In the genomic region with DNA sequence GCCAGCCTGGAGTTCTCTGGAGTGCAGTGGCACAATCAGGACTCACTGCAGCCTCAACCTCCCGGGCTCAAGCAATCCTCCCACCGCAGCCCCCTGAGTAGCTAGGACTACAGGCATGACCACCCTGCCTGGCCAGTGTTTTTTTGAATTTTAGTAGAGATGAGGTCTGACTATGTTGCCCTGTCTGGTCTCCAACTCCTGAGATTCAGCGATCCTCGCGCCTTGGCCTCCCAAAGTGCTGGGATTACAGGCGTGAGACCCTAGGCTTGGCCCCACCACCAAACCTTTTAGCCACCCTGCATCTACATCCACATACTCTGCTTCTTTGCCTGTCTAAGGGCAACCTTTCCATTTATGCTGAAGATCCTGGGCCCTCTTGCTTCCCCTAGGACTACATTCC, we compare ENCODE assay signal across 23 cellular contexts. TPM values are rescaled to one million over a fixed set of nuclear protein-coding genes. Genes with fewer than 3 reads are reported as not detected.
DNase-seq lines count a peak whose midpoint lies in the region; ATAC-seq and TF ChIP-seq lines count a peak whose summit lies in the region.
"Had no signal": no experiment of that assay in that cellular context is flagged by ENCODE, and none has a peak within 500 bp of the region (broad histone marks: within the 10 kb centered on the region; RNA-seq: fewer than 3 reads in every experiment).

No MANE protein-coding gene starts in this region.

- ATAC-seq in T-cell (replicated peaks in 1 of 4) (no peak), GM21717 (IDR thresholded peaks at IDR 0.05; ENCODE audit: unreplicated experiment) (no peak)
- ATAC-seq: activated naive CD4-positive, alpha-beta T cell treated with anti-CD3 and anti-CD28 coated beads, Interleukin-2, amount 50 U/mL, for 72 hours; body of pancreas; HCT116; left lobe of liver had no signal

- H3K4me3 Mint-ChIP-seq in MCF 10A (ENCODE audit: unreplicated experiment) (peak overlapping the region; percentile 57), brain (peak overlapping the region in 4 of 5 experiments; percentile 12 to 78 (median 20)), osteocyte (ENCODE audit: unreplicated experiment) (no peak overlapping the region), T-cell (no peak overlapping the region)

- POLR2A ChIA-PET in MCF 10A (lab: Yijun Ruan, JAX) = interaction anchor here (0.5 to 1.8 kb wide), 6 partner anchors 53 to 126 kb away, joined by 3 to 8 read pairs (median 3); a partner anchor contains a TSS
- POLR2A ChIA-PET in OCI-LY7 (lab: Charles Lee) = interaction anchor here (0.6 to 1.1 kb wide), 3 partner anchors 13 to 385 kb away, joined by 3 to 9 read pairs (median 6); no protein-coding TSS in a partner anchor
- POLR2A ChIA-PET in T-cell (lab: Charles Lee) = no interaction called here

- no peak for TF ChIP-seq CTCF in MCF 10A (IDR thresholded peaks at IDR 0.05; ENCODE audit: unreplicated experiment)
- TF ChIP-seq CTCF in breast epithelium (IDR thresholded peaks at IDR 0.05) = no peak
- no peak for TF ChIP-seq CTCF in OCI-LY7 (conservative IDR thresholded peaks at IDR 0.05; ENCODE audit: low read length)
- no peak for TF ChIP-seq CTCF in brain (conservative IDR thresholded peaks at IDR 0.05)
- TF ChIP-seq CTCF in osteocyte (IDR thresholded peaks at IDR 0.05) = no peak

- H3K9me2 ChIP-seq in OCI-LY7 (ENCODE audit: insufficient read depth, low read length) = no peaks in the 10 kb centered on the region

- no peaks in the 10 kb centered on the region for H3K27me3 ChIP-seq in breast epithelium
- H3K27me3 ChIP-seq: body of pancreas had no signal

- H4K20me1 ChIP-seq in OCI-LY7 (ENCODE audit: insufficient read depth, low read length) = peaks cover 13% of the 10 kb centered on the region; the same call in 1 of the 2 replicates

- H3K4me1 ChIP-seq in breast epithelium (peaks cover 0 to 3% of the 10 kb centered on the region in 2 donors), OCI-LY7 (ENCODE audit: insufficient read depth, low read length, poor library complexity, severe bottlenecking) (peaks cover 19% of the 10 kb centered on the region)

- no peak for TF ChIP-seq POLR2A in breast epithelium (IDR thresholded peaks at IDR 0.05)

- H3K27ac Mint-ChIP-seq in MCF 10A (ENCODE audit: low read depth, unreplicated experiment) = peak overlapping the region; percentile 91
- peak overlapping the region in 4 of 5 experiments; percentile 29 to 74 (median 62) for H3K27ac Mint-ChIP-seq in brain
- H3K27ac Mint-ChIP-seq in osteocyte (ENCODE audit: unreplicated experiment) = peak overlapping the region; percentile 29
- no peak overlapping the region for H3K27ac Mint-ChIP-seq in T-cell
- H3K27ac Mint-ChIP-seq: stimulated activated naive CD8-positive, alpha-beta T cell treated with anti-CD3 and anti-CD28 coated beads, Interleukin-15, Interleukin-2, amounts not matched to agents 100 ng/mL and 50 ng/mL, for 24 hours had no signal

- DNase-seq in MCF 10A (ENCODE audit: unreplicated experiment) = no peak
- DNase-seq in breast epithelium (ENCODE audit: low spot score in 2 of 2) = no peak
- DNase-seq in OCI-LY7 (ENCODE audit: low spot score) = no peak
- DNase-seq in osteocyte (ENCODE audit: extremely low spot score, unreplicated experiment) = no peak
- no peak for DNase-seq in RPMI8226
- no peak for DNase-seq in T-cell
- DNase-seq: activated CD4-positive, alpha-beta T cell treated with anti-CD3 and anti-CD28 coated beads, Interleukin-2, amount 50 U/mL, for 4 hours; body of pancreas; head of caudate nucleus; midbrain; NCI-H1417; NCI-H510A; NK-92 treated with Interleukin-12 subunit alpha and Interleukin-12 subunit beta, amount 100 ng/mL, for 24 hours; stimulated activated CD4-positive, alpha-beta T cell treated with anti-CD3 and anti-CD28 coated beads, Interleukin-2, amount 100 ng/mL, for 48 hours; SW 1271 had no signal

- intact Hi-C loops in MCF 10A (cut with micrococcal nuclease) = loop anchor here (10.0 kb wide), 1 partner anchor 222 kb away; a partner anchor contains a TSS
- intact Hi-C loops in breast epithelium (cut with DNase I; ENCODE audit: low total_unique reads) = no loop called here
- intact Hi-C loops in OCI-LY7 (cut with micrococcal nuclease; ENCODE audit: unreplicated experiment) = loop anchor here (10.0 kb wide), 1 partner anchor 772 kb away; a partner anchor contains a TSS

- H3K4me1 Mint-ChIP-seq in MCF 10A (ENCODE audit: insufficient read depth, unreplicated experiment) (peaks cover 33% of the 10 kb centered on the region), brain (peaks cover 45% of the 10 kb centered on the region), osteocyte (ENCODE audit: unreplicated experiment) (peaks cover 26% of the 10 kb centered on the region), T-cell (peaks cover 23 to 33% (median 25%) of the 10 kb centered on the region in 3 donors)

- peak overlapping the region; percentile 54; the same call in 1 of the 2 replicates for H3K4me2 ChIP-seq in OCI-LY7 (ENCODE audit: low read length)
- H3K4me2 ChIP-seq: smooth muscle cell had no signal

- H3K36me3 ChIP-seq in breast epithelium (no peaks in the 10 kb centered on the region), OCI-LY7 (ENCODE audit: insufficient read depth, low read length) (peaks cover 72% of the 10 kb centered on the region)

- H3K9me3 ChIP-seq in breast epithelium (no peaks in the 10 kb centered on the region), OCI-LY7 (ENCODE audit: low read length) (no peaks in the 10 kb centered on the region)
- H3K9me3 ChIP-seq: body of pancreas had no signal

- no peaks in the 10 kb centered on the region for H3K27me3 Mint-ChIP-seq in MCF 10A (ENCODE audit: insufficient read depth, unreplicated experiment)
- H3K27me3 Mint-ChIP-seq in brain = peaks cover 12% of the 10 kb centered on the region
- no peaks in the 10 kb centered on the region for H3K27me3 Mint-ChIP-seq in osteocyte (ENCODE audit: unreplicated experiment)
- no peaks in the 10 kb centered on the region for H3K27me3 Mint-ChIP-seq in T-cell
- H3K27me3 Mint-ChIP-seq: stimulated activated naive CD8-positive, alpha-beta T cell treated with anti-CD3 and anti-CD28 coated beads, Interleukin-15, Interleukin-2, amounts not matched to agents 100 ng/mL and 50 ng/mL, for 24 hours had no signal

- peaks cover 91% of the 10 kb centered on the region for H3K79me2 ChIP-seq in OCI-LY7 (ENCODE audit: insufficient read depth, low read depth, low read length)

- CTCF ChIA-PET in MCF 10A (lab: Yijun Ruan, JAX) (interaction anchor here (0.5 to 0.7 kb wide), 2 partner anchors 108 to 748 kb away, joined by 3 read pairs; no protein-coding TSS in a partner anchor), OCI-LY7 (lab: Charles Lee; ENCODE audit: unreplicated experiment) (no interaction called here), T-cell (lab: Charles Lee) (interaction anchor here in 1 of 2 donors (0.7 kb wide), 1 partner anchor 220 kb away, joined by 7 read pairs; no protein-coding TSS in a partner anchor)

- H3K27ac ChIP-seq in breast epithelium (no peak overlapping the region), OCI-LY7 (ENCODE audit: low read depth, low read length, poor library complexity, severe bottlenecking) (no peak overlapping the region)
- H3K27ac ChIP-seq: body of pancreas, RWPE1 had no signal

- H3K9me3 Mint-ChIP-seq in MCF 10A (ENCODE audit: unreplicated experiment) (no peaks in the 10 kb centered on the region), brain (no peaks in the 10 kb centered on the region), osteocyte (ENCODE audit: unreplicated experiment) (no peaks in the 10 kb centered on the region), T-cell (no peaks in the 10 kb centered on the region)
- H3K9me3 Mint-ChIP-seq: activated naive CD4-positive, alpha-beta T cell treated with anti-CD3 and anti-CD28 coated beads, Interleukin-2, amount 50 U/mL, for 72 hours; stimulated activated naive CD8-positive, alpha-beta T cell treated with anti-CD3 and anti-CD28 coated beads, Interleukin-15, Interleukin-2, amounts not matched to agents 100 ng/mL and 50 ng/mL, for 24 hours had no signal

- H3K36me3 Mint-ChIP-seq in MCF 10A (ENCODE audit: insufficient read depth, unreplicated experiment) (peaks cover 16% of the 10 kb centered on the region), brain (peaks cover 18% of the 10 kb centered on the region), osteocyte (ENCODE audit: unreplicated experiment) (no peaks in the 10 kb centered on the region), T-cell (no peaks in the 10 kb centered on the region)

- no peak overlapping the region for H2AFZ ChIP-seq in OCI-LY7 (ENCODE audit: low read length)

- H3K4me3 ChIP-seq in breast epithelium = no peak overlapping the region
- no peak overlapping the region for H3K4me3 ChIP-seq in OCI-LY7 (ENCODE audit: low read depth, low read length, poor library complexity, severe bottlenecking)
- H3K4me3 ChIP-seq: body of pancreas, smooth muscle cell had no signal

- BruUV-seq in MCF 10A (replicated peaks; lab: Mats Ljungman, UMichigan) = no TSS peak
- BruUV-seq in OCI-LY7 (replicated peaks; lab: Mats Ljungman, UMichigan) = no TSS peak

RNA-seq across cellular contexts. Expression of a gene that starts 4.4 kb away (rescaled TPM):
- 39.1 and 62.6 TPM in 2 replicates for total RNA-seq in MCF 10A (2022)
- total RNA-seq in breast epithelium = 1 to 10 TPM; 5.0 to 8.2 (median 6.9) TPM
- total RNA-seq in OCI-LY7 (2014; rRNA removed; shearing (Covaris generic)) = 411 and 470 TPM in 2 replicates
- total RNA-seq in OCI-LY7 (2022) = 293 and 317 TPM in 2 replicates
- 158 TPM for polyA plus RNA-seq in brain (ENCODE audit: insufficient read depth, low read depth, low replicate concordance)
- total RNA-seq in osteocyte = 23.3 and 27.4 TPM in 2 replicates
- total RNA-seq in T-cell = 1 to 10 TPM; 5.4 to 9.4 (median 7.0) TPM

RNA-seq across cellular contexts. Expression of a gene that starts 4.7 kb away (rescaled TPM):
- total RNA-seq in MCF 10A (2022) = 2.9 and 5.7 TPM in 2 replicates
- under 1 TPM; 0.33 to 0.80 (median 0.44) TPM for total RNA-seq in breast epithelium
- 29.4 and 42.5 TPM in 2 replicates for total RNA-seq in OCI-LY7 (2014; rRNA removed; shearing (Covaris generic))
- 28.4 and 29.9 TPM in 2 replicates for total RNA-seq in OCI-LY7 (2022)
- 9.2 TPM for polyA plus RNA-seq in brain (ENCODE audit: insufficient read depth, low read depth, low replicate concordance)
- total RNA-seq in osteocyte = 2.4 and 3.1 TPM in 2 replicates
- total RNA-seq in T-cell = under 1 TPM in 3 of 5 donors, not detected in 2; 0.58 to 0.82 (median 0.70) TPM
- total RNA-seq: body of pancreas had no signal

Comparison
In these comparisons a context has a peak if more than half of its experiments do, and no peak if none do; other contexts are left out.
1. H3K27ac Mint-ChIP-seq: peak in MCF 10A (single experiment), brain (4 of 5) and osteocyte (single experiment); none in T-cell (0 of 2).
2. H3K4me3 Mint-ChIP-seq: peak in MCF 10A (single experiment) and brain (4 of 5); none in osteocyte (single experiment) and T-cell (0 of 3).
3. POLR2A ChIA-PET loops: an anchor here in MCF 10A (0.5 to 1.8 kb wide) and OCI-LY7 (0.6 to 1.1 kb wide); none called in T-cell.